In genomic region chrX:47129879-47130358, GRCh38 we compare ENCODE assay signal across 8 cellular contexts. TPM values are rescaled to one million over a fixed set of nuclear protein-coding genes. Genes with fewer than 3 reads are reported as not detected.
DNase-seq lines count a peak whose midpoint lies in the region; ATAC-seq and TF ChIP-seq lines count a peak whose summit lies in the region.

No MANE protein-coding gene starts in this region.

- peak overlapping the region; percentile 72 for H3K4me3 ChIP-seq in AG10803 (ENCODE audit: low read length)

- ATAC-seq in naive B cell (ENCODE audit: low read depth in 2 of 2) (no peak), HG02678 (IDR thresholded peaks at IDR 0.05; ENCODE audit: unreplicated experiment) (no peak)

- H3K4me1 Mint-ChIP-seq in IgD-negative memory B cell: peaks cover 0 to 2% (median 1%) of the 10 kb centered on the region in 3 donors
- H3K4me1 Mint-ChIP-seq in naive B cell: peaks cover 0 to 4% (median 0%) of the 10 kb centered on the region in 3 donors

- peak overlapping the region in 1 of 3 donors; percentile 94 for H3K27ac Mint-ChIP-seq in IgD-negative memory B cell
- H3K27ac Mint-ChIP-seq in naive B cell: peak overlapping the region in 2 of 6 donors; percentile 4 to 75

- H3K4me3 Mint-ChIP-seq in IgD-negative memory B cell (peak overlapping the region; percentile 27 to 99 (median 96)), naive B cell (peak overlapping the region in 7 of 8 donors; percentile 90 to 99 (median 98))

- DNase-seq in AG10803 (ENCODE audit: low read depth) (no peak), cerebellar cortex (ENCODE audit: low spot score) (peak; percentile 15), naive B cell (no peak), Kasumi-1 (lab: John Stamatoyannopoulos, UW) (no peak), CD1c-positive myeloid dendritic cell (ENCODE audit: extremely low spot score) (no peak)
- no peak for DNase-seq in activated naive CD4-positive, alpha-beta T cell treated with anti-CD3 and anti-CD28 coated beads, Interleukin-2, amount 50 U/mL, for 16 hours

- H3K27me3 Mint-ChIP-seq in IgD-negative memory B cell: peaks cover 2% of the 10 kb centered on the region
- no peaks in the 10 kb centered on the region for H3K27me3 Mint-ChIP-seq in naive B cell

- H3K36me3 Mint-ChIP-seq in IgD-negative memory B cell (no peaks in the 10 kb centered on the region), naive B cell (no peaks in the 10 kb centered on the region)

- no peak for TF ChIP-seq CTCF in AG10803 (conservative IDR thresholded peaks at IDR 0.05; ENCODE audit: low read length)

- H3K9me3 Mint-ChIP-seq in IgD-negative memory B cell: no peaks in the 10 kb centered on the region
- H3K9me3 Mint-ChIP-seq in naive B cell: peaks cover 0 to 3% (median 0%) of the 10 kb centered on the region in 7 donors

RNA-seq across cellular contexts. Expression of gene NDUFB11, which starts 14.6 kb away (rescaled TPM):
- polyA plus RNA-seq in IgD-negative memory B cell (197 TPM), naive B cell (ENCODE audit: low read depth in 6 of 6) (100 to 1,000 TPM; 135 to 163 (median 144) TPM)

RNA-seq across cellular contexts. Expression of gene RBM10, which starts 15.1 kb away (rescaled TPM):
- polyA plus RNA-seq in IgD-negative memory B cell: 36.0 TPM
- polyA plus RNA-seq in naive B cell (ENCODE audit: low read depth in 6 of 6): 10 to 100 TPM; 11.4 to 33.9 (median 22.1) TPM

RNA-seq across cellular contexts. Expression of gene RGN, which starts 51.7 kb away (rescaled TPM):
- polyA plus RNA-seq in IgD-negative memory B cell (not detected), naive B cell (ENCODE audit: low read depth in 6 of 6) (not detected)
